ENCODE assay signal across 8 cellular contexts in genomic region chr12:131950182-131950913, GRCh38. TPM values are rescaled to one million over a fixed set of nuclear protein-coding genes. Genes with fewer than 3 reads are reported as not detected.
DNase-seq lines count a peak whose midpoint lies in the region; ATAC-seq, FAIRE-seq and TF ChIP-seq lines count a peak whose summit lies in the region.

No MANE protein-coding gene starts in this region.

- no peak for TF ChIP-seq POLR2A in erythroblast (IDR thresholded peaks at IDR 0.05; ENCODE audit: low read length)

- H3K9me3 Mint-ChIP-seq in activated CD4-positive, alpha-beta T cell treated with anti-CD3 and anti-CD28 coated beads, Interleukin-2, amount 10 ng/mL, durations not matched to agents 7 days and 5 days, result no peaks in the 10 kb centered on the region
- H3K9me3 Mint-ChIP-seq in natural killer cell, result no peaks in the 10 kb centered on the region

- H3K4me3 Mint-ChIP-seq in activated CD4-positive, alpha-beta T cell treated with anti-CD3 and anti-CD28 coated beads, Interleukin-2, amount 10 ng/mL, durations not matched to agents 7 days and 5 days, result peak overlapping the region; percentile 92
- H3K4me3 Mint-ChIP-seq in natural killer cell, result peak overlapping the region; percentile 94

- peak overlapping the region; percentile 95 for H3K27ac Mint-ChIP-seq in activated CD4-positive, alpha-beta T cell treated with anti-CD3 and anti-CD28 coated beads, Interleukin-2, amount 10 ng/mL, durations not matched to agents 7 days and 5 days
- H3K27ac Mint-ChIP-seq in natural killer cell, result peak overlapping the region; percentile 59 to 84

- ATAC-seq in GM19397 (IDR thresholded peaks at IDR 0.05; ENCODE audit: unreplicated experiment) (peak; percentile 33), HG03460 (IDR thresholded peaks at IDR 0.05; ENCODE audit: unreplicated experiment) (peak; percentile 28), natural killer cell (peak; percentile 7 to 11 (median 11))

- no peaks in the 10 kb centered on the region for H3K36me3 Mint-ChIP-seq in activated CD4-positive, alpha-beta T cell treated with anti-CD3 and anti-CD28 coated beads, Interleukin-2, amount 10 ng/mL, durations not matched to agents 7 days and 5 days (ENCODE audit: low read depth)
- H3K36me3 Mint-ChIP-seq in natural killer cell, result no peaks in the 10 kb centered on the region

- CTCF ChIA-PET in activated CD4-positive, alpha-beta T cell treated with anti-CD3 and anti-CD28 coated beads, Interleukin-2, amount 10 ng/mL, durations not matched to agents 7 days and 5 days (lab: Charles Lee), result interaction anchor here (0.6 to 2.6 kb wide), 4 partner anchors 8 to 35 kb away, joined by 3 to 7 read pairs (median 4); no protein-coding TSS in a partner anchor

- TF ChIP-seq CTCF in natural killer cell (IDR thresholded peaks at IDR 0.05), result no peak

- DNase-seq in CD1c-positive myeloid dendritic cell (ENCODE audit: extremely low spot score) (peak; percentile 37), erythroblast (lab: John Stamatoyannopoulos, UW) (peak; percentile 69 to 78), natural killer cell (peak; percentile 31), ureter (ENCODE audit: low spot score) (peak; percentile 43), GM19239 (ENCODE audit: insufficient read length, low spot score) (no peak)
- DNase-seq in activated CD4-positive, alpha-beta T cell treated with anti-CD3 and anti-CD28 coated beads, Interleukin-2, amount 10 ng/mL, durations not matched to agents 7 days and 5 days, result peak; percentile 27

- intact Hi-C loops in natural killer cell (cut with micrococcal nuclease), result no loop called here

- POLR2A ChIA-PET in activated CD4-positive, alpha-beta T cell treated with anti-CD3 and anti-CD28 coated beads, Interleukin-2, amount 10 ng/mL, durations not matched to agents 7 days and 5 days (lab: Charles Lee), result no interaction called here

- no peaks in the 10 kb centered on the region for H3K27me3 Mint-ChIP-seq in activated CD4-positive, alpha-beta T cell treated with anti-CD3 and anti-CD28 coated beads, Interleukin-2, amount 10 ng/mL, durations not matched to agents 7 days and 5 days
- no peaks in the 10 kb centered on the region for H3K27me3 Mint-ChIP-seq in natural killer cell (ENCODE audit: low read depth in 2 of 2)

- FAIRE-seq in GM19239 (lab: Jason Lieb, UNC), result no peak

- H3K4me1 Mint-ChIP-seq in activated CD4-positive, alpha-beta T cell treated with anti-CD3 and anti-CD28 coated beads, Interleukin-2, amount 10 ng/mL, durations not matched to agents 7 days and 5 days, result peaks cover 33% of the 10 kb centered on the region
- peaks cover 26 to 38% of the 10 kb centered on the region in 2 donors for H3K4me1 Mint-ChIP-seq in natural killer cell

RNA-seq across cellular contexts. Expression of gene EP400, which starts 0.6 kb away (rescaled TPM):
- total RNA-seq in activated CD4-positive, alpha-beta T cell treated with anti-CD3 and anti-CD28 coated beads, Interleukin-2, amount 10 ng/mL, durations not matched to agents 7 days and 5 days, result 10 to 100 TPM; 53.9 to 57.0 TPM
- total RNA-seq in natural killer cell, result 10 to 100 TPM; 62.8 to 81.1 (median 80.1) TPM
- total RNA-seq in ureter, result 71.8 TPM

RNA-seq across cellular contexts. Expression of gene PUS1, which starts 21.3 kb away (rescaled TPM):
- 10 to 100 TPM; 34.4 to 45.7 TPM for total RNA-seq in activated CD4-positive, alpha-beta T cell treated with anti-CD3 and anti-CD28 coated beads, Interleukin-2, amount 10 ng/mL, durations not matched to agents 7 days and 5 days
- total RNA-seq in natural killer cell (10 to 100 TPM; 16.9 to 21.9 (median 20.6) TPM), ureter (46.9 TPM)

RNA-seq across cellular contexts. Expression of gene ULK1, which starts 55.9 kb away (rescaled TPM):
- total RNA-seq in activated CD4-positive, alpha-beta T cell treated with anti-CD3 and anti-CD28 coated beads, Interleukin-2, amount 10 ng/mL, durations not matched to agents 7 days and 5 days, result 10 to 100 TPM; 28.1 to 36.1 TPM
- total RNA-seq in natural killer cell (100 to 1,000 TPM in 2 of 3 donors, 10 to 100 TPM in 1; 99.1 to 142 (median 123) TPM), ureter (31.8 TPM)
